Comparison of ENCODE assay signal across 17 cellular contexts in genomic region chr12:91958816-91959215, GRCh38.
A peak's percentile ranks its signal among the peaks of the same experiment; 100 is the strongest.
DNase-seq lines count a peak whose midpoint lies in the region; ATAC-seq, FAIRE-seq and TF ChIP-seq lines count a peak whose summit lies in the region.
"Had no signal": no experiment of that assay in that cellular context is flagged by ENCODE, and none has a peak within 500 bp of the region (broad histone marks: within the 10 kb centered on the region; RNA-seq: fewer than 3 reads in every experiment).

No MANE protein-coding gene starts in this region.

- TF ChIP-seq CTCF in fibroblast of villous mesenchyme (IDR thresholded peaks at IDR 0.05; ENCODE audit: insufficient read depth, low read depth, low read length): no peak

- peaks cover 15 to 17% of the 10 kb centered on the region in 2 donors for H3K36me3 Mint-ChIP-seq in activated naive CD4-positive, alpha-beta T cell treated with anti-CD3 and anti-CD28 coated beads, Interleukin-2, amount 50 U/mL, for 72 hours

- H3K27me3 ChIP-seq in adipocyte (replicated peaks; ENCODE audit: control insufficient read depth, insufficient read depth, low read length): no peaks in the 10 kb centered on the region
- H3K27me3 ChIP-seq: transverse colon had no signal

- H3K9me3 Mint-ChIP-seq in activated naive CD4-positive, alpha-beta T cell treated with anti-CD3 and anti-CD28 coated beads, Interleukin-2, amount 50 U/mL, for 72 hours: peaks cover 16 to 18% of the 10 kb centered on the region in 2 donors

- H3K36me3 ChIP-seq in adipocyte (ENCODE audit: control insufficient read depth, insufficient read depth, low read length, severe bottlenecking): no peaks in the 10 kb centered on the region
- H3K36me3 ChIP-seq: transverse colon had no signal

- no peak for TF ChIP-seq POLR2A in GM12891 (IDR thresholded peaks at IDR 0.05; ENCODE audit: low read depth, low read length)

- FAIRE-seq in urothelium cell line (lab: Jason Lieb, UNC) (no peak), GM12891 (lab: Jason Lieb, UNC) (no peak)
- FAIRE-seq: endothelial cell of umbilical vein had no signal

- H3K4me1 ChIP-seq in adipocyte (ENCODE audit: control insufficient read depth, insufficient read depth, low read length): no peaks in the 10 kb centered on the region
- H3K4me1 ChIP-seq: parathyroid adenoma had no signal

- no peaks in the 10 kb centered on the region for H3K9me3 ChIP-seq in adipocyte (ENCODE audit: control insufficient read depth, low read length)
- H3K9me3 ChIP-seq: transverse colon had no signal

- DNase-seq in activated naive CD4-positive, alpha-beta T cell treated with anti-CD3 and anti-CD28 coated beads, Interleukin-2, amount 50 U/mL, for 72 hours (ENCODE audit: low spot score in 2 of 2): no peak
- no peak for DNase-seq in activated naive CD4-positive, alpha-beta T cell treated with anti-CD3 and anti-CD28 coated beads, Interleukin-2, amount 50 U/mL, for 16 hours
- DNase-seq in adipocyte (ENCODE audit: low read depth) (peak; percentile 64), fibroblast of villous mesenchyme (ENCODE audit: low read depth) (peak; percentile 25), urothelium cell line (ENCODE audit: low spot score) (peak; percentile 27), GM12891 (ENCODE audit: insufficient read length, low spot score) (no peak), cerebellum (ENCODE audit: low spot score) (no peak)
- DNase-seq: activated CD4-positive, alpha-beta T cell treated with anti-CD3 and anti-CD28 coated beads, Interleukin-2, amount 10 ng/mL, durations not matched to agents 24 days and 14 days; DMS 273 treated with DMSO at 0.1 percent for 48 hours; midbrain; NCI-H1048; stimulated activated CD4-positive, alpha-beta T cell treated with anti-CD3 and anti-CD28 coated beads, Interleukin-2, amount 100 ng/mL, for 24 hours; T-helper 17 cell; transverse colon had no signal

- no peak overlapping the region for H3K4me3 ChIP-seq in adipocyte (ENCODE audit: low read length)
- no peak overlapping the region for H3K4me3 ChIP-seq in fibroblast of villous mesenchyme (ENCODE audit: low read depth, low read length)
- H3K4me3 ChIP-seq: transverse colon had no signal

- H3K9ac ChIP-seq in adipocyte (ENCODE audit: low read length): no peak overlapping the region
- H3K9ac ChIP-seq: parathyroid adenoma had no signal

- no peak overlapping the region for H3K27ac Mint-ChIP-seq in activated naive CD4-positive, alpha-beta T cell treated with anti-CD3 and anti-CD28 coated beads, Interleukin-2, amount 50 U/mL, for 72 hours
- H3K27ac Mint-ChIP-seq: activated CD4-positive, alpha-beta T cell treated with anti-CD3 and anti-CD28 coated beads, Interleukin-2, amount 10 ng/mL, durations not matched to agents 24 days and 14 days; T-helper 17 cell had no signal

- ATAC-seq in activated naive CD4-positive, alpha-beta T cell treated with anti-CD3 and anti-CD28 coated beads, Interleukin-2, amount 50 U/mL, for 72 hours: peak; percentile 34 to 64
- ATAC-seq in GM19395 (IDR thresholded peaks at IDR 0.05; ENCODE audit: unreplicated experiment): no peak
- ATAC-seq: T-helper 17 cell had no signal

TF ChIP-seq in GM12891, 5 proteins besides CTCF, POLR2A, EP300 and RAD21:
- TF ChIP-seq POLR2AphosphoS5 (IDR thresholded peaks at IDR 0.05; ENCODE audit: low read depth, low read length) (no peak), SPI1 (IDR thresholded peaks at IDR 0.05; ENCODE audit: low read depth, low read length) (no peak), POU2F2 (IDR thresholded peaks at IDR 0.05; ENCODE audit: low read depth, low read length) (no peak)

Comparison
In these comparisons a context has a peak if more than half of its experiments do, and no peak if none do; other contexts are left out.
1. DNase-seq: peak in adipocyte (single experiment), fibroblast of villous mesenchyme (single experiment) and urothelium cell line (single experiment); none in activated naive CD4-positive, alpha-beta T cell treated with anti-CD3 and anti-CD28 coated beads, Interleukin-2, amount 50 U/mL, for 72 hours (0 of 2), activated naive CD4-positive, alpha-beta T cell treated with anti-CD3 and anti-CD28 coated beads, Interleukin-2, amount 50 U/mL, for 16 hours (single experiment), GM12891 (single experiment) and cerebellum (single experiment).